Comparison of ENCODE assay signal across 9 cellular contexts in genomic region chr4:174214102-174214878, GRCh38.
A peak's percentile ranks its signal among the peaks of the same experiment; 100 is the strongest.
DNase-seq lines count a peak whose midpoint lies in the region; TF ChIP-seq lines count a peak whose summit lies in the region.
"Had no signal": no experiment of that assay in that cellular context is flagged by ENCODE, and none has a peak within 500 bp of the region (broad histone marks: within the 10 kb centered on the region; RNA-seq: fewer than 3 reads in every experiment).

No MANE protein-coding gene starts in this region.

- no peaks in the 10 kb centered on the region for H3K9me3 Mint-ChIP-seq in activated CD4-positive, alpha-beta memory T cell treated with anti-CD3 and anti-CD28 coated beads, Interleukin-2, amount 10 ng/mL, durations not matched to agents 7 days and 5 days

- 8% methylated on average over 47 of the region's 47 CpGs for WGBS in suprapubic skin

- H3K9me3 ChIP-seq in iPS-15b (ENCODE audit: control insufficient read depth, insufficient read depth, low read length) (no peaks in the 10 kb centered on the region), suprapubic skin (no peaks in the 10 kb centered on the region), colonic mucosa (no peaks in the 10 kb centered on the region)

- peak overlapping the region; percentile 28 for H3K4me3 Mint-ChIP-seq in activated CD4-positive, alpha-beta memory T cell treated with anti-CD3 and anti-CD28 coated beads, Interleukin-2, amount 10 ng/mL, durations not matched to agents 7 days and 5 days

- intact Hi-C loops in colonic mucosa (cut with DNase I) = no loop called here

- H3K4me3 ChIP-seq in iPS-15b (ENCODE audit: low read depth, low read length) = peak overlapping the region; percentile 56
- H3K4me3 ChIP-seq in suprapubic skin = peak overlapping the region; percentile 23
- no peak overlapping the region for H3K4me3 ChIP-seq in colonic mucosa

- no peak overlapping the region for H3K27ac ChIP-seq in suprapubic skin
- H3K27ac ChIP-seq in colonic mucosa = no peak overlapping the region
- H3K27ac ChIP-seq: parathyroid adenoma had no signal

- TF ChIP-seq CTCF in suprapubic skin (IDR thresholded peaks at IDR 0.05) (no peak), colonic mucosa (IDR thresholded peaks at IDR 0.05) (no peak)

- H3K4me1 ChIP-seq in iPS-15b (ENCODE audit: control insufficient read depth, insufficient read depth, low read length) (peaks cover 6% of the 10 kb centered on the region), suprapubic skin (peaks cover 43% of the 10 kb centered on the region), colonic mucosa (peaks cover 10% of the 10 kb centered on the region)
- H3K4me1 ChIP-seq: parathyroid adenoma had no signal

- H3K36me3 Mint-ChIP-seq in activated CD4-positive, alpha-beta memory T cell treated with anti-CD3 and anti-CD28 coated beads, Interleukin-2, amount 10 ng/mL, durations not matched to agents 7 days and 5 days (ENCODE audit: low read depth) = peaks cover 4% of the 10 kb centered on the region

- POLR2A ChIA-PET in activated CD4-positive, alpha-beta memory T cell treated with anti-CD3 and anti-CD28 coated beads, Interleukin-2, amount 10 ng/mL, durations not matched to agents 7 days and 5 days (lab: Charles Lee) = no interaction called here

- TF ChIP-seq EP300 in suprapubic skin (IDR thresholded peaks at IDR 0.05) = no peak

- TF ChIP-seq POLR2A in suprapubic skin (IDR thresholded peaks at IDR 0.05) = no peak

- CTCF ChIA-PET in activated CD4-positive, alpha-beta memory T cell treated with anti-CD3 and anti-CD28 coated beads, Interleukin-2, amount 10 ng/mL, durations not matched to agents 7 days and 5 days (lab: Charles Lee) = no interaction called here

- H3K4me1 Mint-ChIP-seq in activated CD4-positive, alpha-beta memory T cell treated with anti-CD3 and anti-CD28 coated beads, Interleukin-2, amount 10 ng/mL, durations not matched to agents 7 days and 5 days = peaks cover 50% of the 10 kb centered on the region

- peaks cover 91% of the 10 kb centered on the region for H3K27me3 Mint-ChIP-seq in activated CD4-positive, alpha-beta memory T cell treated with anti-CD3 and anti-CD28 coated beads, Interleukin-2, amount 10 ng/mL, durations not matched to agents 7 days and 5 days

- no peak overlapping the region for H3K9ac ChIP-seq in iPS-15b (ENCODE audit: low read depth, low read length)
- H3K9ac ChIP-seq in colonic mucosa (ENCODE audit: low read depth in 2 of 2, low read length in 2 of 2) = no peak overlapping the region
- H3K9ac ChIP-seq: parathyroid adenoma had no signal

- DNase-seq in stimulated activated CD4-positive, alpha-beta T cell treated with anti-CD3 and anti-CD28 coated beads, Interleukin-1b, Interleukin-23, amount 100 ng/mL, for 48 hours = peak; percentile 28
- DNase-seq in stimulated activated CD4-positive, alpha-beta T cell treated with anti-CD3 and anti-CD28 coated beads, Interleukin-2, amount 100 ng/mL, for 48 hours = no peak
- DNase-seq in activated CD4-positive, alpha-beta memory T cell treated with anti-CD3 and anti-CD28 coated beads, Interleukin-2, amount 10 ng/mL, durations not matched to agents 7 days and 5 days = peak; percentile 38
- DNase-seq in suprapubic skin (ENCODE audit: low spot score in 2 of 2) = no peak
- DNase-seq in colonic mucosa = no peak
- no peak for DNase-seq in NCI-H1417 treated with DMSO at 0.1 percent for 48 hours (lab: John Stamatoyannopoulos, UW)
- no peak for DNase-seq in NCI-H2029 treated with DMSO at 0.1 percent for 48 hours (lab: John Stamatoyannopoulos, UW)

- no peaks in the 10 kb centered on the region for H3K36me3 ChIP-seq in iPS-15b (ENCODE audit: control insufficient read depth, insufficient read depth, low read length)
- H3K36me3 ChIP-seq in suprapubic skin = no peaks in the 10 kb centered on the region
- H3K36me3 ChIP-seq in colonic mucosa = no peaks in the 10 kb centered on the region

- H3K27me3 ChIP-seq in iPS-15b (ENCODE audit: control insufficient read depth, insufficient read depth, low read length) = peaks cover 95% of the 10 kb centered on the region
- H3K27me3 ChIP-seq in suprapubic skin = peaks cover 100% of the 10 kb centered on the region
- H3K27me3 ChIP-seq in colonic mucosa = peaks cover 74% of the 10 kb centered on the region

- no peak overlapping the region for H3K27ac Mint-ChIP-seq in activated CD4-positive, alpha-beta memory T cell treated with anti-CD3 and anti-CD28 coated beads, Interleukin-2, amount 10 ng/mL, durations not matched to agents 7 days and 5 days

Comparison
In these comparisons a context has a peak if more than half of its experiments do, and no peak if none do; other contexts are left out.
1. DNase-seq: peak in stimulated activated CD4-positive, alpha-beta T cell treated with anti-CD3 and anti-CD28 coated beads, Interleukin-1b, Interleukin-23, amount 100 ng/mL, for 48 hours (single experiment) and activated CD4-positive, alpha-beta memory T cell treated with anti-CD3 and anti-CD28 coated beads, Interleukin-2, amount 10 ng/mL, durations not matched to agents 7 days and 5 days (single experiment); none in stimulated activated CD4-positive, alpha-beta T cell treated with anti-CD3 and anti-CD28 coated beads, Interleukin-2, amount 100 ng/mL, for 48 hours (0 of 2), suprapubic skin (0 of 2), colonic mucosa (single experiment), NCI-H1417 treated with DMSO at 0.1 percent for 48 hours (single experiment) and NCI-H2029 treated with DMSO at 0.1 percent for 48 hours (single experiment).